In the genomic region with DNA sequence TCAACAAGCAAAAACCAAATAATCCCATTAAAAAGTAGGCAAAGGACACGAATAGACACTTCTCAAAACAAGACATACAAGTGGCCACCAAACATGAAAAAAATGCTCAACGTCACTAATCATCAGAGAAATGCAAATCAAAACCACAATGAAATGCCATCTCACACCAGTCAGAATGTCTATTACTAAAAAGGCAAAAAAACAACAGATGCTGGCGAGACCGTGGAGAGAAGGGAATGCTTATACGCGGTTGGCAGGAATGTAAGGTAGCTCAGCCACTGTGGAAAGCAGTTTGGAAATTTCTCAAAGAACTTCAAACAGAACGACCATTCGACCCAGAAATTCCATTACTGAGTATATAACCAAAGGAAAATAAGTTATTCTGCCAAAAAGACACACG, we compare ENCODE assay signal across 17 cellular contexts.
DNase-seq lines count a peak whose midpoint lies in the region; ATAC-seq, FAIRE-seq and TF ChIP-seq lines count a peak whose summit lies in the region.
"Had no signal": no experiment of that assay in that cellular context is flagged by ENCODE, and none has a peak within 500 bp of the region (broad histone marks: within the 10 kb centered on the region; RNA-seq: fewer than 3 reads in every experiment).

No MANE protein-coding gene starts in this region.

- H3K27ac ChIP-seq in ACC112 (ENCODE audit: low read depth, low read length) (peak overlapping the region; percentile 19; the same call in 1 of the 2 replicates), psoas muscle (no peak overlapping the region)
- H3K27ac ChIP-seq: BLaER1 treated with 17β-estradiol and CSF1 and Interleukin-3, amounts not matched to agents 10 nM and 100 nM; neutrophil; vagina had no signal

- H3K9me3 Mint-ChIP-seq in activated B cell treated with CpG ODN at 0.5 μM for 24 hours: peaks cover 4% of the 10 kb centered on the region
- no peaks in the 10 kb centered on the region for H3K9me3 Mint-ChIP-seq in natural killer cell treated with Interleukin-12 subunit alpha and Interleukin-12 subunit beta and Interleukin-15 and Interleukin-18, amount 100 ng/mL, for 72 hours

- 74 to 78% (median 74%) methylated on average over 9 of the region's 9 CpGs for WGBS in psoas muscle, 3 donors
- WGBS in lower leg skin, 2 donors: 79 to 81% methylated on average over 9 of the region's 9 CpGs

- POLR2A ChIA-PET in activated B cell treated with CpG ODN at 0.5 μM for 24 hours (lab: Charles Lee): no interaction called here

- H3K4me3 Mint-ChIP-seq in activated B cell treated with CpG ODN at 0.5 μM for 24 hours: no peak overlapping the region
- H3K4me3 Mint-ChIP-seq in natural killer cell treated with Interleukin-12 subunit alpha and Interleukin-12 subunit beta and Interleukin-15 and Interleukin-18, amount 100 ng/mL, for 72 hours: no peak overlapping the region
- H3K4me3 Mint-ChIP-seq: IgD-negative memory B cell had no signal

- no peak for TF ChIP-seq POLR2A in lower leg skin (IDR thresholded peaks at IDR 0.05)

- no peak for DNase-seq in GM18507 (ENCODE audit: extremely low spot score, insufficient read length, low read depth)
- DNase-seq in activated B cell treated with CpG ODN at 0.5 μM for 24 hours: no peak
- peak; percentile 60 for DNase-seq in fibroblast of villous mesenchyme (ENCODE audit: low read depth)
- DNase-seq in stimulated activated CD4-positive, alpha-beta T cell treated with anti-CD3 and anti-CD28 coated beads, Interleukin-15, amount 100 ng/mL, for 24 hours: no peak
- DNase-seq in psoas muscle: no peak
- no peak for DNase-seq in natural killer cell treated with Interleukin-12 subunit alpha and Interleukin-12 subunit beta and Interleukin-15 and Interleukin-18, amount 100 ng/mL, for 72 hours (ENCODE audit: low spot score)
- DNase-seq in lower leg skin (ENCODE audit: low spot score in 2 of 2): no peak
- DNase-seq: amygdala, hippocampal formation, NCI-H1436 treated with DMSO at 0.1 percent for 48 hours, NCI-H526 had no signal

- H3K4me3 ChIP-seq in ACC112 (ENCODE audit: low read depth, low read length) (no peak overlapping the region), fibroblast of villous mesenchyme (ENCODE audit: low read depth, low read length) (no peak overlapping the region), psoas muscle (no peak overlapping the region), lower leg skin (ENCODE audit: low read depth, poor library complexity, severe bottlenecking) (no peak overlapping the region)
- H3K4me3 ChIP-seq: BLaER1 treated with 17β-estradiol and CSF1 and Interleukin-3, amounts not matched to agents 10 nM and 100 nM; vagina had no signal

- H3K4me1 Mint-ChIP-seq in activated B cell treated with CpG ODN at 0.5 μM for 24 hours: peaks cover 52% of the 10 kb centered on the region
- peaks cover 17 to 36% of the 10 kb centered on the region in 2 donors for H3K4me1 Mint-ChIP-seq in natural killer cell treated with Interleukin-12 subunit alpha and Interleukin-12 subunit beta and Interleukin-15 and Interleukin-18, amount 100 ng/mL, for 72 hours (ENCODE audit: low read depth in 2 of 2)

- no peak overlapping the region for H3K27ac Mint-ChIP-seq in activated B cell treated with CpG ODN at 0.5 μM for 24 hours
- H3K27ac Mint-ChIP-seq in natural killer cell treated with Interleukin-12 subunit alpha and Interleukin-12 subunit beta and Interleukin-15 and Interleukin-18, amount 100 ng/mL, for 72 hours: no peak overlapping the region
- H3K27ac Mint-ChIP-seq: IgD-negative memory B cell had no signal

- no peaks in the 10 kb centered on the region for H3K79me2 ChIP-seq in ACC112 (ENCODE audit: control insufficient read depth, insufficient read depth, low read length, unreplicated experiment)

- intact Hi-C loops in activated B cell treated with CpG ODN at 0.5 μM for 24 hours (cut with micrococcal nuclease) (no loop called here), psoas muscle (cut with DNase I) (no loop called here), lower leg skin (cut with DNase I; ENCODE audit: low total_unique reads) (no loop called here)

- H3K36me3 Mint-ChIP-seq in activated B cell treated with CpG ODN at 0.5 μM for 24 hours (ENCODE audit: low read depth): peaks cover 13% of the 10 kb centered on the region
- H3K36me3 Mint-ChIP-seq in natural killer cell treated with Interleukin-12 subunit alpha and Interleukin-12 subunit beta and Interleukin-15 and Interleukin-18, amount 100 ng/mL, for 72 hours: no peaks in the 10 kb centered on the region

- TF ChIP-seq CTCF in activated B cell treated with CpG ODN at 0.5 μM for 24 hours (IDR thresholded peaks at IDR 0.05) (no peak), fibroblast of villous mesenchyme (IDR thresholded peaks at IDR 0.05; ENCODE audit: insufficient read depth, low read depth, low read length) (no peak), psoas muscle (IDR thresholded peaks at IDR 0.05) (no peak), lower leg skin (IDR thresholded peaks at IDR 0.05) (no peak)

- peak; percentile 28 for ATAC-seq in activated B cell treated with CpG ODN at 0.5 μM for 24 hours (ENCODE audit: low read depth)
- ATAC-seq in psoas muscle: no peak
- no peak for ATAC-seq in natural killer cell treated with Interleukin-12 subunit alpha and Interleukin-12 subunit beta and Interleukin-15 and Interleukin-18, amount 100 ng/mL, for 72 hours

- CTCF ChIA-PET in activated B cell treated with CpG ODN at 0.5 μM for 24 hours (lab: Charles Lee): no interaction called here

- no peaks in the 10 kb centered on the region for H3K27me3 Mint-ChIP-seq in activated B cell treated with CpG ODN at 0.5 μM for 24 hours
- H3K27me3 Mint-ChIP-seq in natural killer cell treated with Interleukin-12 subunit alpha and Interleukin-12 subunit beta and Interleukin-15 and Interleukin-18, amount 100 ng/mL, for 72 hours: no peaks in the 10 kb centered on the region
- H3K27me3 Mint-ChIP-seq: IgD-negative memory B cell had no signal

- no peaks in the 10 kb centered on the region for H3K9me3 ChIP-seq in psoas muscle
- H3K9me3 ChIP-seq: neutrophil, vagina had no signal

- H2AFZ ChIP-seq in ACC112 (ENCODE audit: low read length, unreplicated experiment): no peak overlapping the region

- no peaks in the 10 kb centered on the region for H3K27me3 ChIP-seq in ACC112 (ENCODE audit: insufficient read depth, low read length)
- H3K27me3 ChIP-seq in psoas muscle (ENCODE audit: insufficient read depth in 3 of 3, low read length in 2 of 3): no peaks in the 10 kb centered on the region
- H3K27me3 ChIP-seq: BLaER1 treated with 17β-estradiol and CSF1 and Interleukin-3, amounts not matched to agents 10 nM and 100 nM; neutrophil; vagina had no signal

- H3K4me1 ChIP-seq in ACC112 (ENCODE audit: control insufficient read depth, insufficient read depth, low read length, unreplicated experiment) (peaks cover 43% of the 10 kb centered on the region), psoas muscle (peaks cover 10% of the 10 kb centered on the region)

- FAIRE-seq in GM18507 (lab: Jason Lieb, UNC): peak; percentile 60
- FAIRE-seq: TTC549 had no signal

- no peaks in the 10 kb centered on the region for H3K36me3 ChIP-seq in ACC112 (ENCODE audit: insufficient read depth, low read length)
- no peaks in the 10 kb centered on the region for H3K36me3 ChIP-seq in psoas muscle (ENCODE audit: insufficient read depth in 1 of 2, low read depth in 1 of 2)
- H3K36me3 ChIP-seq: neutrophil, vagina had no signal
